8 cellular contexts compared by ENCODE assay signal in genomic region chr12:56157201-56158028, GRCh38. TPM values are rescaled to one million over a fixed set of nuclear protein-coding genes. Genes with fewer than 3 reads are reported as not detected.
A peak's percentile ranks its signal among the peaks of the same experiment; 100 is the strongest.
DNase-seq lines count a peak whose midpoint lies in the region; ATAC-seq, FAIRE-seq and TF ChIP-seq lines count a peak whose summit lies in the region.

No MANE protein-coding gene starts in this region.

- no peak for FAIRE-seq in endothelial cell of umbilical vein (lab: Jason Lieb, UNC)

- POLR2A ChIA-PET in endothelial cell of umbilical vein (lab: Charles Lee): interaction anchor here (0.6 to 2.2 kb wide), 5 partner anchors 14 to 160 kb away, joined by 3 to 38 read pairs (median 8); partner anchors contain the start of genes ESYT1, SUOX and ZC3H10

- H3K9me1 ChIP-seq in endothelial cell of umbilical vein (replicated peaks; ENCODE audit: control insufficient read depth, extremely low read depth, insufficient read depth, low read length): no peaks in the 10 kb centered on the region

- peaks cover 18 to 26% of the 10 kb centered on the region in 2 experiments for H3K36me3 ChIP-seq in endothelial cell of umbilical vein (ENCODE audit: control insufficient read depth in 2 of 2, extremely low read depth in 1 of 2, insufficient read depth in 2 of 2, low read length in 2 of 2)

- peaks cover 37% of the 10 kb centered on the region for H3K79me2 ChIP-seq in endothelial cell of umbilical vein (ENCODE audit: control insufficient read depth, insufficient read depth, low read length)

- no peaks in the 10 kb centered on the region for H3K9me3 ChIP-seq in endothelial cell of umbilical vein (replicated peaks; ENCODE audit: control insufficient read depth, insufficient read depth, low read length)

- DNase-seq in COLO829 (ENCODE audit: low spot score) (peak; percentile 50), HUDEP-2 (lab: John Stamatoyannopoulos, UW; ENCODE audit: unreplicated experiment in 76 of 76) (peak in 47 of 76 experiments; percentile 4 to 70 (median 45)), NOMO-1 treated with dmso at 0.1 percent for 144 hours (lab: John Stamatoyannopoulos, UW; ENCODE audit: unreplicated experiment) (peak; percentile 89), endothelial cell of umbilical vein (ENCODE audit: low read depth, low spot score) (peak; percentile 90), middle frontal gyrus (ENCODE audit: extremely low spot score, low spot score) (peak; percentile 25)
- peak; percentile 49 for DNase-seq in activated CD8-positive, alpha-beta memory T cell treated with anti-CD3 and anti-CD28 coated beads, Interleukin-2, amount 50 U/mL, for 4 hours
- DNase-seq in stimulated activated CD8-positive, alpha-beta memory T cell treated with anti-CD3 and anti-CD28 coated beads, Interleukin-2, amount 100 ng/mL, for 48 hours (ENCODE audit: low read depth in 2 of 2): peak; percentile 32 to 41

- CTCF ChIA-PET in endothelial cell of umbilical vein (lab: Charles Lee): interaction anchor here (1.0 to 2.1 kb wide), 3 partner anchors 13 to 32 kb away, joined by 3 to 14 read pairs (median 4); partner anchors contain the start of genes ESYT1 and SMARCC2

- peak overlapping the region in 2 of 3 experiments; percentile 17 to 78 for H3K4me3 ChIP-seq in endothelial cell of umbilical vein (replicated peaks in 1 of 3; ENCODE audit: insufficient read depth in 1 of 3, low read depth in 1 of 3, low read length in 3 of 3)

- peak; percentile 71 for TF ChIP-seq POLR2A in endothelial cell of umbilical vein (IDR thresholded peaks at IDR 0.05; ENCODE audit: low read depth, low read length)

- H3K27ac ChIP-seq in endothelial cell of umbilical vein (ENCODE audit: insufficient read depth, low read depth, low read length): peak overlapping the region; percentile 37

- no peaks in the 10 kb centered on the region for H3K27me3 ChIP-seq in endothelial cell of umbilical vein (ENCODE audit: control insufficient read depth in 2 of 2, insufficient read depth in 2 of 2, low read length in 2 of 2)

- dilution Hi-C loops in endothelial cell of umbilical vein (cut with MboI; ENCODE audit: extremely low pct_ligation_motif_present, low sequenced_read_pairs): no loop called here

- BruUV-seq in endothelial cell of umbilical vein (replicated peaks; lab: Mats Ljungman, UMichigan): no TSS peak

- peak overlapping the region; percentile 18 for H2AFZ ChIP-seq in endothelial cell of umbilical vein (ENCODE audit: low read depth, low read length)

- peaks cover 32% of the 10 kb centered on the region for H3K4me1 ChIP-seq in endothelial cell of umbilical vein (ENCODE audit: control insufficient read depth, extremely low read depth, insufficient read depth, low read length)

- H3K4me2 ChIP-seq in endothelial cell of umbilical vein (ENCODE audit: insufficient read depth, low read length): peak overlapping the region; percentile 54

- TF ChIP-seq CTCF in endothelial cell of umbilical vein (IDR thresholded peaks at IDR 0.05; ENCODE audit: extremely low read depth in 1 of 2, insufficient read depth in 1 of 2, low read depth in 1 of 2, low read length in 2 of 2): peak; percentile 64 to 74

- no peaks in the 10 kb centered on the region for H4K20me1 ChIP-seq in endothelial cell of umbilical vein (replicated peaks; ENCODE audit: control insufficient read depth, extremely low read depth, insufficient read depth, low read length)

- intact Hi-C loops in endothelial cell of umbilical vein (cut with micrococcal nuclease): loop anchor here (1.0 kb wide), 2 partner anchors 13 to 32 kb away; partner anchors contain the start of gene SMARCC2

- ATAC-seq in GM21360 (IDR thresholded peaks at IDR 0.05; ENCODE audit: unreplicated experiment): peak; percentile 27

- H3K9ac ChIP-seq in endothelial cell of umbilical vein (replicated peaks; ENCODE audit: extremely low read depth, insufficient read depth, low read length): peak overlapping the region; percentile 44

TF ChIP-seq in endothelial cell of umbilical vein, 7 proteins besides CTCF, POLR2A, EP300 and RAD21:
- no peak for TF ChIP-seq FOS (IDR thresholded peaks at IDR 0.05; ENCODE audit: borderline replicate concordance, insufficient read depth, low read length)
- peak; percentile 57 for TF ChIP-seq POLR2AphosphoS5 (IDR thresholded peaks at IDR 0.05; ENCODE audit: insufficient read depth, low read depth, low read length)
- no peak for TF ChIP-seq MAX (IDR thresholded peaks at IDR 0.05; ENCODE audit: insufficient read depth, insufficient read length)

RNA-seq across cellular contexts. Expression of gene MYL6, which starts 0.7 kb away (rescaled TPM):
- 2,364 and 2,543 TPM in 2 replicates for total RNA-seq in endothelial cell of umbilical vein
- polyA plus RNA-seq in endothelial cell of umbilical vein: 6,581 and 8,470 TPM in 2 replicates
- 8,079 and 10,456 TPM in 2 replicates for polyA plus RNA-seq in endothelial cell of umbilical vein (2011; cell fraction: cytosol; rRNA removed)
- polyA plus RNA-seq in endothelial cell of umbilical vein (2011; cell fraction: nucleus; rRNA removed): 3,910 and 4,229 TPM in 2 replicates
- 3,697 and 4,342 TPM in 2 replicates for polyA plus RNA-seq in endothelial cell of umbilical vein (2012)
- polyA minus RNA-seq in endothelial cell of umbilical vein: 1,454 and 1,687 TPM in 2 replicates
- 254 TPM for polyA minus RNA-seq in endothelial cell of umbilical vein (2011; cell fraction: cytosol; rRNA and poly(A)+ RNA removed)
- 383 and 457 TPM in 2 replicates for polyA minus RNA-seq in endothelial cell of umbilical vein (2011; cell fraction: nucleus; rRNA and poly(A)+ RNA removed)

RNA-seq across cellular contexts. Expression of gene MYL6B, which starts 5.0 kb away (rescaled TPM):
- 135 and 137 TPM in 2 replicates for total RNA-seq in endothelial cell of umbilical vein
- 130 and 185 TPM in 2 replicates for polyA plus RNA-seq in endothelial cell of umbilical vein
- 126 and 160 TPM in 2 replicates for polyA plus RNA-seq in endothelial cell of umbilical vein (2011; cell fraction: cytosol; rRNA removed)
- 61.3 and 80.4 TPM in 2 replicates for polyA plus RNA-seq in endothelial cell of umbilical vein (2011; cell fraction: nucleus; rRNA removed)
- polyA plus RNA-seq in endothelial cell of umbilical vein (2012): 94.9 and 153 TPM in 2 replicates
- polyA minus RNA-seq in endothelial cell of umbilical vein: 46.8 and 54.7 TPM in 2 replicates
- 28.4 TPM for polyA minus RNA-seq in endothelial cell of umbilical vein (2011; cell fraction: cytosol; rRNA and poly(A)+ RNA removed)
- polyA minus RNA-seq in endothelial cell of umbilical vein (2011; cell fraction: nucleus; rRNA and poly(A)+ RNA removed): 11.9 and 12.2 TPM in 2 replicates

RNA-seq across cellular contexts. Expression of gene ESYT1, which starts 29.3 kb away (rescaled TPM):
- 133 and 161 TPM in 2 replicates for total RNA-seq in endothelial cell of umbilical vein
- 233 and 234 TPM in 2 replicates for polyA plus RNA-seq in endothelial cell of umbilical vein
- polyA plus RNA-seq in endothelial cell of umbilical vein (2011; cell fraction: cytosol; rRNA removed): 159 and 161 TPM in 2 replicates
- polyA plus RNA-seq in endothelial cell of umbilical vein (2011; cell fraction: nucleus; rRNA removed): 247 and 260 TPM in 2 replicates
- polyA plus RNA-seq in endothelial cell of umbilical vein (2012): 106 and 110 TPM in 2 replicates
- 309 and 339 TPM in 2 replicates for polyA minus RNA-seq in endothelial cell of umbilical vein
- polyA minus RNA-seq in endothelial cell of umbilical vein (2011; cell fraction: cytosol; rRNA and poly(A)+ RNA removed): 102 TPM
- 90.2 and 91.4 TPM in 2 replicates for polyA minus RNA-seq in endothelial cell of umbilical vein (2011; cell fraction: nucleus; rRNA and poly(A)+ RNA removed)

RNA-seq across cellular contexts. Expression of gene SMARCC2, which starts 31.9 kb away (rescaled TPM):
- 117 and 121 TPM in 2 replicates for total RNA-seq in endothelial cell of umbilical vein
- polyA plus RNA-seq in endothelial cell of umbilical vein: 51.1 and 51.9 TPM in 2 replicates
- polyA plus RNA-seq in endothelial cell of umbilical vein (2011; cell fraction: cytosol; rRNA removed): 40.9 and 43.3 TPM in 2 replicates
- polyA plus RNA-seq in endothelial cell of umbilical vein (2011; cell fraction: nucleus; rRNA removed): 286 and 302 TPM in 2 replicates
- polyA plus RNA-seq in endothelial cell of umbilical vein (2012): 86.0 and 86.1 TPM in 2 replicates
- 152 and 159 TPM in 2 replicates for polyA minus RNA-seq in endothelial cell of umbilical vein
- 42.2 TPM for polyA minus RNA-seq in endothelial cell of umbilical vein (2011; cell fraction: cytosol; rRNA and poly(A)+ RNA removed)
- polyA minus RNA-seq in endothelial cell of umbilical vein (2011; cell fraction: nucleus; rRNA and poly(A)+ RNA removed): 150 and 170 TPM in 2 replicates

RNA-seq across cellular contexts. Expression of gene ZC3H10, which starts 39.3 kb away (rescaled TPM):
- total RNA-seq in endothelial cell of umbilical vein: 8.7 and 10.1 TPM in 2 replicates
- polyA plus RNA-seq in endothelial cell of umbilical vein: 2.6 and 3.0 TPM in 2 replicates
- 1.3 and 1.5 TPM in 2 replicates for polyA plus RNA-seq in endothelial cell of umbilical vein (2011; cell fraction: cytosol; rRNA removed)
- polyA plus RNA-seq in endothelial cell of umbilical vein (2011; cell fraction: nucleus; rRNA removed): 5.0 and 6.5 TPM in 2 replicates
- 3.1 and 3.8 TPM in 2 replicates for polyA plus RNA-seq in endothelial cell of umbilical vein (2012)
- 12.2 and 15.4 TPM in 2 replicates for polyA minus RNA-seq in endothelial cell of umbilical vein
- 3.3 TPM for polyA minus RNA-seq in endothelial cell of umbilical vein (2011; cell fraction: cytosol; rRNA and poly(A)+ RNA removed)
- polyA minus RNA-seq in endothelial cell of umbilical vein (2011; cell fraction: nucleus; rRNA and poly(A)+ RNA removed): 13.9 and 21.3 TPM in 2 replicates

Comparison
In these comparisons a context has a peak if more than half of its experiments do, and no peak if none do; other contexts are left out.
1. Peak in every context shown above with its lines: DNase-seq, ATAC-seq, H3K4me3 ChIP-seq and H3K27ac ChIP-seq.
2. DNase-seq: peak in every context shown above with its lines; median percentile 90 in endothelial cell of umbilical vein; 89 in NOMO-1 treated with dmso at 0.1 percent for 144 hours; 50 in COLO829; 49 in activated CD8-positive, alpha-beta memory T cell treated with anti-CD3 and anti-CD28 coated beads, Interleukin-2, amount 50 U/mL, for 4 hours; 45 in HUDEP-2; 36 in stimulated activated CD8-positive, alpha-beta memory T cell treated with anti-CD3 and anti-CD28 coated beads, Interleukin-2, amount 100 ng/mL, for 48 hours; 25 in middle frontal gyrus.